In the genomic region with DNA sequence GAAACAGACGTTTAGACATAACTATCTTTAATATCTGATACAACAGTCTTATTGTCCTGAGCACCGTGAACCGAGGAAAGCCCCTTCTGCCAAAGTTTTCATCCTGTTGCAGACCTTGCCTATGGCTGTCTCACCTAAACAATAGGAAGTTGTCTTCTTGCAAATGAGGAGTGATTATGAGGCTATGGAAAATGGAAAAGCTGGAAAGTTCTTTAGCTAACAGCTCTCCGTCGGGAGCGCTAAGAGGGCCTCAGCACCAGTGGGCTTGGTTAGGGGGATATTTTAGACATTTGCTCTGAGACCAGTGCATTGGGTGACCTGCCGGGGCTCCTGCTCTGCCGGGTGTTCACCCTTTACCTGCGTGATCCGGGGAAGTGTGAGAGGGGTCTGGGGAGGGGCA, we compare ENCODE assay signal across 14 cellular contexts. TPM values are rescaled to one million over a fixed set of nuclear protein-coding genes. Genes with fewer than 3 reads are reported as not detected.
DNase-seq lines count a peak whose midpoint lies in the region; ATAC-seq and TF ChIP-seq lines count a peak whose summit lies in the region.
"Had no signal": no experiment of that assay in that cellular context is flagged by ENCODE, and none has a peak within 500 bp of the region (broad histone marks: within the 10 kb centered on the region; RNA-seq: fewer than 3 reads in every experiment).

No MANE protein-coding gene starts in this region.

- no TSS peak for BruUV-seq in MCF 10A (replicated peaks; lab: Mats Ljungman, UMichigan)

- POLR2A ChIA-PET in MCF 10A (lab: Yijun Ruan, JAX), result interaction anchor here (2.0 kb wide), 1 partner anchor 8 kb away, joined by 7 read pairs; no protein-coding TSS in a partner anchor

- no peak overlapping the region for H3K27ac Mint-ChIP-seq in MCF 10A (ENCODE audit: low read depth, unreplicated experiment)
- H3K27ac Mint-ChIP-seq in stimulated activated naive CD8-positive, alpha-beta T cell treated with anti-CD3 and anti-CD28 coated beads, Interleukin-15, amount 100 ng/mL, for 72 hours, result peak overlapping the region; percentile 58 to 60
- H3K27ac Mint-ChIP-seq: type B pancreatic cell had no signal

- no peak overlapping the region for H3K4me3 Mint-ChIP-seq in MCF 10A (ENCODE audit: unreplicated experiment)
- no peak overlapping the region for H3K4me3 Mint-ChIP-seq in stimulated activated naive CD8-positive, alpha-beta T cell treated with anti-CD3 and anti-CD28 coated beads, Interleukin-15, amount 100 ng/mL, for 72 hours
- H3K4me3 Mint-ChIP-seq: type B pancreatic cell had no signal

- 88 to 90% methylated on average over 6 to 10 of the region's 10 CpGs for WGBS in transverse colon (ENCODE audit: low coverage in 1 of 2), 2 donors

- H3K27me3 ChIP-seq in breast epithelium, result no peaks in the 10 kb centered on the region
- H3K27me3 ChIP-seq in effector memory CD4-positive, alpha-beta T cell (replicated peaks; ENCODE audit: control insufficient read depth, insufficient read depth, low read length, poor library complexity, severe bottlenecking), result no peaks in the 10 kb centered on the region
- no peaks in the 10 kb centered on the region for H3K27me3 ChIP-seq in transverse colon

- H3K36me3 ChIP-seq in breast epithelium (no peaks in the 10 kb centered on the region), transverse colon (no peaks in the 10 kb centered on the region)
- H3K36me3 ChIP-seq in effector memory CD4-positive, alpha-beta T cell (ENCODE audit: control insufficient read depth, insufficient read depth, low read length), result no peaks in the 10 kb centered on the region

- no peak for TF ChIP-seq EP300 in transverse colon (IDR thresholded peaks at IDR 0.05; ENCODE audit: low read depth)

- peaks cover 29% of the 10 kb centered on the region for H3K4me1 Mint-ChIP-seq in MCF 10A (ENCODE audit: insufficient read depth, unreplicated experiment)
- peaks cover 92% of the 10 kb centered on the region for H3K4me1 Mint-ChIP-seq in stimulated activated naive CD8-positive, alpha-beta T cell treated with anti-CD3 and anti-CD28 coated beads, Interleukin-15, amount 100 ng/mL, for 72 hours

- H3K9me3 ChIP-seq in breast epithelium, result no peaks in the 10 kb centered on the region
- H3K9me3 ChIP-seq in effector memory CD4-positive, alpha-beta T cell (ENCODE audit: control insufficient read depth, low read length), result no peaks in the 10 kb centered on the region
- no peaks in the 10 kb centered on the region for H3K9me3 ChIP-seq in transverse colon

- no peaks in the 10 kb centered on the region for H3K27me3 Mint-ChIP-seq in MCF 10A (ENCODE audit: insufficient read depth, unreplicated experiment)
- no peaks in the 10 kb centered on the region for H3K27me3 Mint-ChIP-seq in stimulated activated naive CD8-positive, alpha-beta T cell treated with anti-CD3 and anti-CD28 coated beads, Interleukin-15, amount 100 ng/mL, for 72 hours
- H3K27me3 Mint-ChIP-seq: type B pancreatic cell had no signal

- peaks cover 7% of the 10 kb centered on the region for H3K36me3 Mint-ChIP-seq in MCF 10A (ENCODE audit: insufficient read depth, unreplicated experiment)

- H3K4me3 ChIP-seq in breast epithelium, result no peak overlapping the region
- no peak overlapping the region for H3K4me3 ChIP-seq in effector memory CD4-positive, alpha-beta T cell (ENCODE audit: insufficient read depth, low read depth, low read length, poor library complexity, severe bottlenecking)
- H3K4me3 ChIP-seq in transverse colon, result no peak overlapping the region
- H3K4me3 ChIP-seq: GM23248 had no signal

- intact Hi-C loops in breast epithelium (cut with DNase I; ENCODE audit: low total_unique reads), result no loop called here
- intact Hi-C loops in MCF 10A (cut with micrococcal nuclease), result no loop called here
- intact Hi-C loops in transverse colon (cut with DNase I; ENCODE audit: low total_unique reads), result no loop called here

- H3K4me1 ChIP-seq in breast epithelium (peaks cover 6 to 8% of the 10 kb centered on the region in 2 donors), transverse colon (peaks cover 0 to 26% (median 14%) of the 10 kb centered on the region in 4 donors)
- H3K4me1 ChIP-seq in effector memory CD4-positive, alpha-beta T cell (ENCODE audit: control insufficient read depth, insufficient read depth, low read length, poor library complexity, severe bottlenecking), result peaks cover 73% of the 10 kb centered on the region

- ATAC-seq in stimulated activated naive CD8-positive, alpha-beta T cell treated with anti-CD3 and anti-CD28 coated beads, Interleukin-15, amount 100 ng/mL, for 72 hours, result no peak

- H3K9me3 Mint-ChIP-seq in MCF 10A (ENCODE audit: unreplicated experiment), result no peaks in the 10 kb centered on the region
- H3K9me3 Mint-ChIP-seq in stimulated activated naive CD8-positive, alpha-beta T cell treated with anti-CD3 and anti-CD28 coated beads, Interleukin-15, amount 100 ng/mL, for 72 hours, result no peaks in the 10 kb centered on the region
- H3K9me3 Mint-ChIP-seq: type B pancreatic cell had no signal

- CTCF ChIA-PET in MCF 10A (lab: Yijun Ruan, JAX), result interaction anchor here (0.6 to 1.7 kb wide), 4 partner anchors 8 to 130 kb away, joined by 3 to 5 read pairs (median 4); no protein-coding TSS in a partner anchor

- in situ Hi-C loops in SK-MEL-5 (cut with HindIII; ENCODE audit: low pct_unique_long_range_greater_than_20kb, low sequenced_read_pairs) (no loop called here), transverse colon (cut with MboI; ENCODE audit: low pct_ligation_motif_present in 1 of 4, low pct_unique_long_range_greater_than_20kb in 1 of 4, low sequenced_read_pairs in 3 of 4) (no loop called here)

- TF ChIP-seq CTCF in breast epithelium (IDR thresholded peaks at IDR 0.05) (no peak), MCF 10A (IDR thresholded peaks at IDR 0.05; ENCODE audit: unreplicated experiment) (no peak), transverse colon (IDR thresholded peaks at IDR 0.05) (no peak)

- TF ChIP-seq POLR2A in breast epithelium (IDR thresholded peaks at IDR 0.05), result no peak
- TF ChIP-seq POLR2A in transverse colon (IDR thresholded peaks at IDR 0.05), result no peak

- H3K27ac ChIP-seq in breast epithelium (peak overlapping the region; percentile 69 to 81), transverse colon (no peak overlapping the region)
- H3K27ac ChIP-seq in effector memory CD4-positive, alpha-beta T cell (ENCODE audit: insufficient read depth, low read length, poor library complexity, severe bottlenecking), result peak overlapping the region; percentile 40
- H3K27ac ChIP-seq: GM23248, KMS-11 had no signal

- DNase-seq in breast epithelium (ENCODE audit: low spot score in 2 of 2) (no peak), MCF 10A (ENCODE audit: unreplicated experiment) (no peak), SK-MEL-5 (ENCODE audit: low read depth, low spot score) (peak; percentile 36), transverse colon (no peak), pons (ENCODE audit: low spot score) (no peak), DMS 273 (lab: John Stamatoyannopoulos, UW; ENCODE audit: unreplicated experiment) (no peak)
- DNase-seq in effector memory CD4-positive, alpha-beta T cell, result no peak
- no peak for DNase-seq in stimulated activated naive CD8-positive, alpha-beta T cell treated with anti-CD3 and anti-CD28 coated beads, Interleukin-15, amount 100 ng/mL, for 72 hours
- DNase-seq: amniotic stem cell, erythroblast, GM23248, NCI-H146 had no signal

RNA-seq across cellular contexts. Expression of gene TMEM131L, which starts 28.4 kb away (rescaled TPM):
- total RNA-seq in breast epithelium, result 10 to 100 TPM; 18.7 to 22.0 (median 19.5) TPM
- 7.8 and 10.1 TPM in 2 replicates for total RNA-seq in MCF 10A (2022)
- total RNA-seq in SK-MEL-5 (2014; rRNA removed; shearing (Covaris generic)), result 7.8 and 10.9 TPM in 2 replicates
- polyA plus RNA-seq in SK-MEL-5 (2015; cell fraction: cytosol; rRNA removed), result 6.4 and 7.1 TPM in 2 replicates
- polyA plus RNA-seq in SK-MEL-5 (2015; cell fraction: nucleus; rRNA removed), result 12.0 and 15.8 TPM in 2 replicates
- 10 to 100 TPM in 2 of 4 donors, 1 to 10 TPM in 2; 5.2 to 14.8 (median 8.3) TPM for total RNA-seq in transverse colon

Comparison
In these comparisons a context has a peak if more than half of its experiments do, and no peak if none do; other contexts are left out.
1. H3K27ac ChIP-seq: peak in breast epithelium (2 of 2) and effector memory CD4-positive, alpha-beta T cell (single experiment); none in transverse colon (0 of 4).